Comparison of ENCODE assay signal across 8 cellular contexts in genomic region chr19:37691881-37692504, GRCh38. TPM values are rescaled to one million over a fixed set of nuclear protein-coding genes. Genes with fewer than 3 reads are reported as not detected.
A peak's percentile ranks its signal among the peaks of the same experiment; 100 is the strongest.
DNase-seq lines count a peak whose midpoint lies in the region; ATAC-seq, FAIRE-seq and TF ChIP-seq lines count a peak whose summit lies in the region.

No MANE protein-coding gene starts in this region.

- no peaks in the 10 kb centered on the region for H3K27me3 ChIP-seq in BLaER1
- H3K27me3 ChIP-seq in WERI-Rb-1 (ENCODE audit: insufficient read depth, low read depth, severe bottlenecking) = no peaks in the 10 kb centered on the region
- H3K27me3 ChIP-seq in brain microvascular endothelial cell (replicated peaks) = no peaks in the 10 kb centered on the region
- H3K27me3 ChIP-seq in iPS-15b (ENCODE audit: control insufficient read depth, insufficient read depth, low read length) = peaks cover 27% of the 10 kb centered on the region

- ATAC-seq in sciatic nerve (peak; percentile 97), HG03469 (IDR thresholded peaks at IDR 0.05; ENCODE audit: unreplicated experiment) (no peak)

- peaks cover 13% of the 10 kb centered on the region for H3K36me3 ChIP-seq in BLaER1
- H3K36me3 ChIP-seq in WERI-Rb-1 = peaks cover 8% of the 10 kb centered on the region; the same call in 1 of the 2 replicates
- H3K36me3 ChIP-seq in brain microvascular endothelial cell (replicated peaks) = no peaks in the 10 kb centered on the region
- H3K36me3 ChIP-seq in iPS-15b (ENCODE audit: control insufficient read depth, insufficient read depth, low read length) = peaks cover 4% of the 10 kb centered on the region

- peak overlapping the region; percentile 84 for H3K27ac ChIP-seq in BLaER1
- peak overlapping the region; percentile 60 for H3K27ac ChIP-seq in WERI-Rb-1
- H3K27ac ChIP-seq in brain microvascular endothelial cell = peak overlapping the region; percentile 61

- FAIRE-seq in HTR-8/SVneo (lab: Jason Lieb, UNC) = peak; percentile 68

- TF ChIP-seq CTCF in WERI-Rb-1 (IDR thresholded peaks at IDR 0.05; ENCODE audit: low read depth, low read length) = peak; percentile 41
- peak; percentile 16 for TF ChIP-seq CTCF in brain microvascular endothelial cell (IDR thresholded peaks at IDR 0.05; ENCODE audit: low read depth, low read length, missing control alignments)

- intact Hi-C loops in sciatic nerve (cut with DNase I) = no loop called here

- peak overlapping the region; percentile 76 for H3K4me3 ChIP-seq in BLaER1
- peak overlapping the region; percentile 58 for H3K4me3 ChIP-seq in WERI-Rb-1 (ENCODE audit: low read depth, low read length)
- peak overlapping the region; percentile 70 for H3K4me3 ChIP-seq in brain microvascular endothelial cell (ENCODE audit: low read depth, low read length)
- peak overlapping the region; percentile 94 for H3K4me3 ChIP-seq in iPS-15b (ENCODE audit: low read depth, low read length)

- DNase-seq in HTR-8/SVneo (ENCODE audit: insufficient read length, low spot score) (peak; percentile 34), WERI-Rb-1 (peak; percentile 94), brain microvascular endothelial cell (peak; percentile 83), sciatic nerve (ENCODE audit: low spot score) (peak; percentile 87), SW 1271 (lab: John Stamatoyannopoulos, UW) (no peak)

- peak overlapping the region; percentile 80 for H3K4me2 ChIP-seq in BLaER1

- H3K4me1 ChIP-seq in BLaER1 = peaks cover 16% of the 10 kb centered on the region
- H3K4me1 ChIP-seq in iPS-15b (ENCODE audit: control insufficient read depth, insufficient read depth, low read length) = peaks cover 3% of the 10 kb centered on the region

- in situ Hi-C loops in brain microvascular endothelial cell (cut with HindIII; ENCODE audit: low pct_ligation_motif_present, low sequenced_read_pairs) = no loop called here

- H3K9me3 ChIP-seq in BLaER1 (peaks cover 33% of the 10 kb centered on the region), WERI-Rb-1 (ENCODE audit: severe bottlenecking) (no peaks in the 10 kb centered on the region), iPS-15b (ENCODE audit: control insufficient read depth, insufficient read depth, low read length) (no peaks in the 10 kb centered on the region)

- H3K9ac ChIP-seq in BLaER1 (peak overlapping the region; percentile 88), iPS-15b (ENCODE audit: low read depth, low read length) (peak overlapping the region; percentile 81)

- no peaks in the 10 kb centered on the region for H4K20me1 ChIP-seq in BLaER1

RNA-seq across cellular contexts. Expression of gene ZNF607, which starts 27.6 kb away (rescaled TPM):
- 11.5 TPM for total RNA-seq in sciatic nerve

RNA-seq across cellular contexts. Expression of gene ZFP30, which starts 36.7 kb away (rescaled TPM):
- total RNA-seq in sciatic nerve = 14.9 TPM

Comparison
In these comparisons a context has a peak if more than half of its experiments do, and no peak if none do; other contexts are left out.
1. DNase-seq: peak in HTR-8/SVneo (single experiment), WERI-Rb-1 (single experiment), brain microvascular endothelial cell (single experiment) and sciatic nerve (single experiment); none in SW 1271 (0 of 2).
2. Peak in every context shown above with its lines, with median percentiles within 50 percentile points of each other: H3K27ac ChIP-seq and H3K4me3 ChIP-seq.